In the genomic region with DNA sequence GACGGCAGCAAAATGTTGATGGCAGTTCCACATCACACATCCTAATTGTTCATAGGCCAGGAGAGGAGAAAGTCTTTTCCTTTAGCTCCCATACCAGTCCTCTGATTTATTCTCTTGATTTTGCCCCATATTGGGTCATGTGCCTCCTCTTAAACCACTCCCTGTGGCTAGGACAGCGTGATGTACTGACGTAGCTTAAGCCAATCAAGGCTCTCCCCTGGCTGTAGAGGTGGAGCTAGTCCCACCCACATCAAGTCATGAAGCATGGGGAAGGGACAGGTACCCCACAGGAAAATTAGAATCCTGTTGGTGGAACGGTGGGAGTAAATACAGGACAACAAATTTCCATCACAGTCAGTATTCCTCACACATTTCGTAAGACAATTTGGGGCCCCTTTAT, we compare ENCODE assay signal across 16 cellular contexts.
DNase-seq lines count a peak whose midpoint lies in the region; ATAC-seq, FAIRE-seq and TF ChIP-seq lines count a peak whose summit lies in the region.
"Had no signal": no experiment of that assay in that cellular context is flagged by ENCODE, and none has a peak within 500 bp of the region (broad histone marks: within the 10 kb centered on the region; RNA-seq: fewer than 3 reads in every experiment).

No MANE protein-coding gene starts in this region.

- no peaks in the 10 kb centered on the region for H4K20me1 ChIP-seq in HepG2 (ENCODE audit: insufficient read depth, low read length)
- H4K20me1 ChIP-seq in H1 (replicated peaks in 1 of 2; ENCODE audit: control insufficient read depth in 1 of 2, insufficient read depth in 2 of 2, low read length in 2 of 2), result no peaks in the 10 kb centered on the region

- ATAC-seq in HepG2 (no peak), right lobe of liver (no peak)
- ATAC-seq in stimulated activated naive CD8-positive, alpha-beta T cell treated with anti-CD3 and anti-CD28 coated beads, Interleukin-15, amount 100 ng/mL, for 72 hours, result no peak
- ATAC-seq: GM12878 had no signal

- no peak overlapping the region for H2BK15ac ChIP-seq in H1 (ENCODE audit: low read length)
- H2BK15ac ChIP-seq in mesendoderm (replicated peaks; ENCODE audit: low read depth), result no peak overlapping the region

- H3K27ac Mint-ChIP-seq in stimulated activated naive CD8-positive, alpha-beta T cell treated with anti-CD3 and anti-CD28 coated beads, Interleukin-15, amount 100 ng/mL, for 72 hours, result no peak overlapping the region
- H3K27ac Mint-ChIP-seq: B cell; CD4-positive, alpha-beta T cell; H9 had no signal

- FAIRE-seq in HepG2 (lab: Jason Lieb, UNC) (no peak), H1 (lab: Jason Lieb, UNC) (no peak)
- FAIRE-seq: A204.1, GM12878 had no signal

- H2AFZ ChIP-seq in HepG2 (ENCODE audit: low read length) (no peak overlapping the region), H1 (ENCODE audit: low read length) (0 out of 2 replicates have a peak overlapping the region, but pooled peaks have one; percentile 17)
- H2AFZ ChIP-seq: GM23248 had no signal

- peaks cover 40% of the 10 kb centered on the region for H3K4me1 ChIP-seq in HepG2 (ENCODE audit: insufficient read depth, low read length)
- peaks cover 0 to 6% (median 0%) of the 10 kb centered on the region in 4 donors for H3K4me1 ChIP-seq in right lobe of liver
- no peaks in the 10 kb centered on the region for H3K4me1 ChIP-seq in H1 (replicated peaks in 1 of 4; ENCODE audit: control insufficient read depth in 3 of 4, insufficient read depth in 4 of 4, low read length in 3 of 4)
- H3K4me1 ChIP-seq in mesendoderm (ENCODE audit: control insufficient read depth, low read depth, low read length), result no peaks in the 10 kb centered on the region

- H2AK5ac ChIP-seq in H1 (ENCODE audit: low read depth, low read length) (no peak overlapping the region), mesendoderm (ENCODE audit: low read length) (no peak overlapping the region)

- H2BK12ac ChIP-seq in H1 (ENCODE audit: low read depth, low read length), result no peak overlapping the region

- POLR2A ChIA-PET in HepG2 (lab: Yijun Ruan, JAX), result no interaction called here
- POLR2A ChIA-PET in H1 (lab: Charles Lee; ENCODE audit: partially characterized antibody), result no interaction called here

- no peak overlapping the region for H3K18ac ChIP-seq in H1 (ENCODE audit: extremely low read depth, low read length)
- no peak overlapping the region for H3K18ac ChIP-seq in mesendoderm (ENCODE audit: low read length)

- DNase-seq in HepG2 (ENCODE audit: low spot score), result no peak
- DNase-seq in right lobe of liver, result no peak
- no peak for DNase-seq in H1 (ENCODE audit: low read depth in 1 of 2, low spot score in 2 of 2)
- peak; percentile 10 for DNase-seq in mesendoderm
- no peak for DNase-seq in ureter (ENCODE audit: low spot score)
- no peak for DNase-seq in stimulated activated naive CD8-positive, alpha-beta T cell treated with anti-CD3 and anti-CD28 coated beads, Interleukin-15, amount 100 ng/mL, for 72 hours
- no peak for DNase-seq in medulla oblongata (ENCODE audit: extremely low spot score)
- DNase-seq: C1 segment of cervical spinal cord; Calu3; CD4-positive, alpha-beta T cell; DMS79; H9 had no signal

- H3K23ac ChIP-seq in H1 (ENCODE audit: insufficient read length) (no peak overlapping the region), mesendoderm (ENCODE audit: low read length) (no peak overlapping the region)

- no peak for TF ChIP-seq EP300 in HepG2 (IDR thresholded peaks at IDR 0.05; ENCODE audit: low read depth in 2 of 2, low read length in 2 of 2)
- no peak for TF ChIP-seq EP300 in HepG2 (CRISPR knock-in tag; IDR thresholded peaks at IDR 0.05; ENCODE audit: borderline replicate concordance)
- no peak for TF ChIP-seq EP300 in H1 (IDR thresholded peaks at IDR 0.05; ENCODE audit: borderline replicate concordance in 1 of 2, low read depth in 2 of 2, low read length in 2 of 2)

- H2BK120ac ChIP-seq in H1 (replicated peaks; ENCODE audit: low read depth, low read length), result no peak overlapping the region
- H2BK120ac ChIP-seq in mesendoderm (ENCODE audit: low read depth, low read length), result no peak overlapping the region

- H3K4ac ChIP-seq in H1 (replicated peaks; ENCODE audit: insufficient read length, low read depth, low read length), result no peak overlapping the region
- H3K4ac ChIP-seq in mesendoderm (ENCODE audit: low read depth, low read length), result no peak overlapping the region

- no peak overlapping the region for H3K14ac ChIP-seq in H1 (ENCODE audit: insufficient read length)

- H3K56ac ChIP-seq in H1 (replicated peaks; ENCODE audit: insufficient read length, low read depth, low read length) (no peak overlapping the region), mesendoderm (ENCODE audit: low read length) (no peak overlapping the region)

- no peaks in the 10 kb centered on the region for H3K4me1 Mint-ChIP-seq in stimulated activated naive CD8-positive, alpha-beta T cell treated with anti-CD3 and anti-CD28 coated beads, Interleukin-15, amount 100 ng/mL, for 72 hours
- H3K4me1 Mint-ChIP-seq: B cell had no signal

- H3K9ac ChIP-seq in HepG2 (ENCODE audit: insufficient read depth, low read depth, low read length), result no peak overlapping the region
- no peak overlapping the region for H3K9ac ChIP-seq in H1 (replicated peaks in 1 of 4; ENCODE audit: extremely low read depth in 1 of 4, low read depth in 3 of 4, low read length in 3 of 4)
- H3K9ac ChIP-seq in mesendoderm (ENCODE audit: low read length), result no peak overlapping the region
- H3K9ac ChIP-seq: GM23248 had no signal

- H4K91ac ChIP-seq in H1 (replicated peaks; ENCODE audit: insufficient read length, low read length), result no peak overlapping the region

- no peak overlapping the region for H3K4me3 Mint-ChIP-seq in stimulated activated naive CD8-positive, alpha-beta T cell treated with anti-CD3 and anti-CD28 coated beads, Interleukin-15, amount 100 ng/mL, for 72 hours
- H3K4me3 Mint-ChIP-seq: B cell; CD4-positive, alpha-beta T cell; H9 had no signal

- no peaks in the 10 kb centered on the region for H3K9me3 Mint-ChIP-seq in stimulated activated naive CD8-positive, alpha-beta T cell treated with anti-CD3 and anti-CD28 coated beads, Interleukin-15, amount 100 ng/mL, for 72 hours
- H3K9me3 Mint-ChIP-seq: CD4-positive, alpha-beta T cell; H9 had no signal

- H4K8ac ChIP-seq in H1 (ENCODE audit: extremely low read depth, insufficient read depth, low read length) (no peak overlapping the region), mesendoderm (ENCODE audit: low read depth, low read length) (no peak overlapping the region)

- CTCF ChIA-PET in HepG2 (lab: Yijun Ruan, JAX; ENCODE audit: low intra/inter-chr PET ratio, low total read pairs) (no interaction called here), H1 (lab: Charles Lee; ENCODE audit: partially characterized antibody) (interaction anchor here (1.2 kb wide), 1 partner anchor 12 kb away, joined by 4 read pairs; no protein-coding TSS in a partner anchor)

- H3K27me3 Mint-ChIP-seq in stimulated activated naive CD8-positive, alpha-beta T cell treated with anti-CD3 and anti-CD28 coated beads, Interleukin-15, amount 100 ng/mL, for 72 hours, result no peaks in the 10 kb centered on the region
- H3K27me3 Mint-ChIP-seq: B cell; CD4-positive, alpha-beta T cell had no signal

- H4K5ac ChIP-seq in H1 (ENCODE audit: insufficient read length, low read depth, low read length) (no peak overlapping the region), mesendoderm (ENCODE audit: low read length) (no peak overlapping the region)

- intact Hi-C loops in HepG2 (cut with micrococcal nuclease; ENCODE audit: unreplicated experiment), result no loop called here
- intact Hi-C loops in right lobe of liver (cut with DNase I), result no loop called here

- WGBS in HepG2 (ENCODE audit: low lambda C conversion rate), result 76% methylated on average over 5 of the region's 5 CpGs
- WGBS in right lobe of liver (ENCODE audit: insufficient coverage, low coverage, low lambda C conversion rate, missing lambda C conversion rate), result 94% methylated on average over 2 of the region's 5 CpGs
- 92% methylated on average over 5 of the region's 5 CpGs; no CpG with 5 or more reads in 1 of the 2 experiments for WGBS in H1 (ENCODE audit: extremely low coverage in 1 of 2, insufficient coverage in 1 of 2, insufficient read length in 1 of 2, insufficient replicate concordance in 2 of 2, low coverage in 1 of 2, low lambda C conversion rate in 2 of 2, missing lambda C conversion rate in 1 of 2), 2 experiments
- no CpG with 5 or more reads among the region's 5 CpGs for WGBS in mesendoderm (ENCODE audit: extremely low coverage, insufficient coverage, low lambda C conversion rate)

- TF ChIP-seq POLR2A in HepG2 (IDR thresholded peaks at IDR 0.05; ENCODE audit: insufficient read depth in 1 of 2, low read depth in 2 of 2, low read length in 2 of 2), result no peak
- TF ChIP-seq POLR2A in right lobe of liver (IDR thresholded peaks at IDR 0.05), result no peak
- TF ChIP-seq POLR2A in H1 (IDR thresholded peaks at IDR 0.05; ENCODE audit: control extremely low read depth in 1 of 2, low read depth in 2 of 2, low read length in 2 of 2), result no peak

- no peaks in the 10 kb centered on the region for H3K79me1 ChIP-seq in H1 (ENCODE audit: low read depth, low read length)
- no peaks in the 10 kb centered on the region for H3K79me1 ChIP-seq in mesendoderm (ENCODE audit: low read length)

- H3K4me2 ChIP-seq in HepG2 (ENCODE audit: low read depth, low read length) (no peak overlapping the region), H1 (ENCODE audit: insufficient read depth in 1 of 2, low read depth in 2 of 2, low read length in 2 of 2) (no peak overlapping the region), mesendoderm (ENCODE audit: low read length) (no peak overlapping the region)

- H3K27me3 ChIP-seq in HepG2 (ENCODE audit: control insufficient read depth in 1 of 2, insufficient read depth in 2 of 2, low read length in 2 of 2), result no peaks in the 10 kb centered on the region
- H3K27me3 ChIP-seq in right lobe of liver, result no peaks in the 10 kb centered on the region
- H3K27me3 ChIP-seq in H1 (replicated peaks in 1 of 4; ENCODE audit: control insufficient read depth in 3 of 4, extremely low read depth in 1 of 4, insufficient read depth in 3 of 4, low read length in 3 of 4), result no peaks in the 10 kb centered on the region
- no peaks in the 10 kb centered on the region for H3K27me3 ChIP-seq in mesendoderm (ENCODE audit: insufficient read depth, low read length, poor library complexity)

- H3K79me2 ChIP-seq in HepG2 (ENCODE audit: insufficient read depth, low read length) (no peaks in the 10 kb centered on the region), H1 (ENCODE audit: control insufficient read depth in 1 of 2, insufficient read depth in 2 of 2, low read length in 2 of 2) (no peaks in the 10 kb centered on the region), mesendoderm (ENCODE audit: control insufficient read depth, insufficient read depth, low read length) (no peaks in the 10 kb centered on the region)

- TF ChIP-seq RAD21 in HepG2 (CRISPR knock-in tag; IDR thresholded peaks at IDR 0.05) (no peak), H1 (IDR thresholded peaks at IDR 0.05 in 1 of 2, conservative IDR thresholded peaks at IDR 0.05 in 1 of 2; ENCODE audit: low read depth in 2 of 2, low read length in 2 of 2) (no peak)

- TF ChIP-seq CTCF in HepG2 (CRISPR knock-in tag; IDR thresholded peaks at IDR 0.05), result no peak
- TF ChIP-seq CTCF in right lobe of liver (IDR thresholded peaks at IDR 0.05), result no peak
- no peak for TF ChIP-seq CTCF in H1 (IDR thresholded peaks at IDR 0.05; ENCODE audit: control extremely low read depth in 1 of 3, insufficient read depth in 1 of 3, low read depth in 1 of 3, low read length in 3 of 3)

- BruUV-seq in HepG2 (replicated peaks; lab: Mats Ljungman, UMichigan), result no TSS peak

- no peak overlapping the region for H2BK20ac ChIP-seq in H1 (ENCODE audit: low read length)

- H3K4me3 ChIP-seq in HepG2 (replicated peaks in 1 of 3; ENCODE audit: insufficient read depth in 1 of 3, low read depth in 2 of 3, low read length in 3 of 3), result no peak overlapping the region
- no peak overlapping the region for H3K4me3 ChIP-seq in right lobe of liver
- H3K4me3 ChIP-seq in H1 (ENCODE audit: extremely low read depth in 1 of 4, insufficient read depth in 2 of 4, low read depth in 3 of 4, low read length in 4 of 4), result no peak overlapping the region
- H3K4me3 ChIP-seq in mesendoderm (ENCODE audit: low read length), result no peak overlapping the region
- H3K4me3 ChIP-seq: GM12878, GM23248 had no signal

- in situ Hi-C loops in HepG2 (cut with HindIII; ENCODE audit: extremely low pct_ligation_motif_present, low pct_unique_long_range_greater_than_20kb), result no loop called here

- no peaks in the 10 kb centered on the region; the same call in 1 of the 2 replicates for H3K23me2 ChIP-seq in H1 (ENCODE audit: low read depth, low read length)

- H2BK5ac ChIP-seq in H1 (ENCODE audit: low read depth, low read length), result no peak overlapping the region
- H2BK5ac ChIP-seq in mesendoderm (ENCODE audit: low read length), result no peak overlapping the region

- H3K36me3 ChIP-seq in HepG2 (replicated peaks in 1 of 2; ENCODE audit: control insufficient read depth in 1 of 2, insufficient read depth in 2 of 2, low read length in 2 of 2) (peaks cover 0 to 9% of the 10 kb centered on the region in 2 experiments; a peak in 3 of 5 replicates), right lobe of liver (no peaks in the 10 kb centered on the region), H1 (ENCODE audit: control insufficient read depth in 2 of 4, insufficient read depth in 4 of 4, low read length in 3 of 4) (no peaks in the 10 kb centered on the region), mesendoderm (ENCODE audit: control insufficient read depth, insufficient read depth, low read length) (no peaks in the 10 kb centered on the region)

- no peak overlapping the region for H3K27ac ChIP-seq in HepG2 (ENCODE audit: extremely low read length, insufficient read depth, low read length)
- H3K27ac ChIP-seq in right lobe of liver, result no peak overlapping the region
- no peak overlapping the region for H3K27ac ChIP-seq in H1 (ENCODE audit: low read depth, low read length)
- H3K27ac ChIP-seq in mesendoderm (ENCODE audit: low read depth, low read length), result no peak overlapping the region
- H3K27ac ChIP-seq: GM23248 had no signal

- no peaks in the 10 kb centered on the region for H3K9me3 ChIP-seq in HepG2 (ENCODE audit: low read length)
- no peaks in the 10 kb centered on the region for H3K9me3 ChIP-seq in right lobe of liver
- no peaks in the 10 kb centered on the region for H3K9me3 ChIP-seq in H1 (ENCODE audit: insufficient read depth in 2 of 2, low read depth in 1 of 2, low read length in 1 of 2)
